In genomic region chr12:62434504-62435336, GRCh38 we compare ENCODE assay signal across 8 cellular contexts. TPM values are rescaled to one million over a fixed set of nuclear protein-coding genes. Genes with fewer than 3 reads are reported as not detected.
DNase-seq lines count a peak whose midpoint lies in the region; ATAC-seq, FAIRE-seq and TF ChIP-seq lines count a peak whose summit lies in the region.

No MANE protein-coding gene starts in this region.

- CTCF ChIA-PET in AG04450 (lab: Charles Lee), result interaction anchor here (0.5 to 4.9 kb wide), 30 partner anchors 9 to 634 kb away, joined by 3 to 128 read pairs (median 4); partner anchors contain the start of genes MON2 and USP15

- DNase-seq in AG04450 (ENCODE audit: low read depth, low spot score) (no peak), RPMI8226 (peak; percentile 4), epithelial cell of esophagus (ENCODE audit: low read depth) (peak; percentile 48), epidermal melanocyte (ENCODE audit: insufficient read length, low spot score) (no peak), C1 segment of cervical spinal cord (lab: John Stamatoyannopoulos, UW) (no peak), GM19239 (ENCODE audit: insufficient read length, low spot score) (no peak)

- TF ChIP-seq CTCF in AG04450 (IDR thresholded peaks at IDR 0.05; ENCODE audit: low read depth, low read length), result no peak
- no peak for TF ChIP-seq CTCF in epithelial cell of esophagus (IDR thresholded peaks at IDR 0.05; ENCODE audit: insufficient read depth, low read depth, low read length, missing control alignments)

- peak overlapping the region; percentile 61 for H3K4me3 ChIP-seq in AG04450 (ENCODE audit: low read depth, low read length)
- H3K4me3 ChIP-seq in epithelial cell of esophagus (ENCODE audit: low read length), result peak overlapping the region; percentile 31
- H3K4me3 ChIP-seq in neuron (ENCODE audit: low read length), result peak overlapping the region; percentile 36

- H3K9me3 ChIP-seq in AG04450 (ENCODE audit: control insufficient read depth, insufficient read depth, low read length) (no peaks in the 10 kb centered on the region), neuron (ENCODE audit: low read length) (no peaks in the 10 kb centered on the region)

- H3K4me1 ChIP-seq in neuron (ENCODE audit: insufficient read depth, low read length), result no peaks in the 10 kb centered on the region

- peak overlapping the region; percentile 24 for H2AFZ ChIP-seq in neuron (ENCODE audit: low read depth, low read length)

- no peak for FAIRE-seq in GM19239 (lab: Jason Lieb, UNC)

- POLR2A ChIA-PET in AG04450 (lab: Yijun Ruan, JAX), result interaction anchor here (0.7 kb wide), 2 partner anchors 32 to 169 kb away, joined by 3 read pairs; partner anchors contain the start of gene MON2

- peak; percentile 36 for ATAC-seq in GM18498 (IDR thresholded peaks at IDR 0.05; ENCODE audit: unreplicated experiment)

- no peak overlapping the region for H3K27ac ChIP-seq in AG04450 (ENCODE audit: low read depth, low read length)

- H3K36me3 ChIP-seq in neuron (ENCODE audit: insufficient read depth, low read length), result no peaks in the 10 kb centered on the region

- H3K27me3 ChIP-seq in AG04450 (ENCODE audit: control insufficient read depth, insufficient read depth, low read length), result peaks cover 26% of the 10 kb centered on the region
- no peaks in the 10 kb centered on the region for H3K27me3 ChIP-seq in neuron (ENCODE audit: insufficient read depth, low read length)

RNA-seq across cellular contexts. Expression of gene MON2, which starts 31.9 kb away (rescaled TPM):
- 24.2 and 25.4 TPM in 2 replicates for polyA plus RNA-seq in AG04450 (2011; rRNA removed)
- 38.9 and 47.6 TPM in 2 replicates for polyA minus RNA-seq in AG04450 (2011; rRNA and poly(A)+ RNA removed)

Comparison
In these comparisons a context has a peak if more than half of its experiments do, and no peak if none do; other contexts are left out.
1. DNase-seq: peak in RPMI8226 (single experiment) and epithelial cell of esophagus (single experiment); none in AG04450 (single experiment), epidermal melanocyte (single experiment), C1 segment of cervical spinal cord (0 of 14) and GM19239 (single experiment).
2. Peak in every context shown above with its lines, with median percentiles within 50 percentile points of each other: H3K4me3 ChIP-seq.